Comparison of ENCODE assay signal across 8 cellular contexts in the genomic region with DNA sequence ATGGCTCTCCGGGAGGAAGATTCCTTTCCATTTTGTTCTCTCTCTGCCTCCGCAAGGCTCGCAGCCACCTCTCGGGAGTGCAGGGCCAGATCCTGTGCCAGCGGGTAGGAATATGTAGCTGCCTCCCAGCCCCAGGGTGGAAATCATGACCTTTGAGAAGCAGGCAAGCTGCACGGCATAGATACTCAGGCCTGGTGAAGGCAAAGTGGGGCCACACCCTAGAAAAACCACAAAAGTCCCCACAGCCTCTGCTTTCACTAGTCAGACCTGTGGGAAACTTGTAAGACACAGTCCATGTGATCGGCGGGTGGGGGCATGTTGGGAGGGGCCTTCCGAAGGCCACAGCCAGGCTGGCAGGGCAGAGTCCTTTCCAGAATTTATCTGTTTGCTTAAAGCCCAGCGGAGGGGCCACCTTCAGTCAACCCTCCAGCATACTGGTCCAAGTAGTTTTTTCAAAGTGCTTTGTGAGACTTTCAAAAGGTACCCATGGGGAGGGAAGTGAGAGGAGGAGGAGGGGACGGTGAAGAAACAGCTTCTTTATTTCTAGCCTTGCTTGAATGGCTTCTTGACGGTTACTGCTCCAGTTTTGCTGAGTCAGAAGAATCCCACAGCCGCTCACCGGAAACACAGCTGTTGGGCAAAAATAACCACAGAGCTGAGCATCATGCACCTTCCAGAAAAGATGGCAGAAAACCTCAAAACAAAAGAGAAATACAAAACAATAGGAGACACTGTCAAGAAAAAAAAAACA.
DNase-seq lines count a peak whose midpoint lies in the region; ATAC-seq and TF ChIP-seq lines count a peak whose summit lies in the region.

A gene (plus strand): TSS at position 52 of the 751 bp plus-strand sequence. CDS start 16,562 bp downstream, outside the sequence.

- ATAC-seq in GM19351 (IDR thresholded peaks at IDR 0.05; ENCODE audit: unreplicated experiment) (peak; percentile 71), HG03460 (IDR thresholded peaks at IDR 0.05; ENCODE audit: unreplicated experiment) (peak; percentile 81)

- TF ChIP-seq CTCF in AG10803 (conservative IDR thresholded peaks at IDR 0.05; ENCODE audit: low read length) = no peak
- TF ChIP-seq CTCF in astrocyte of the cerebellum (IDR thresholded peaks at IDR 0.05; ENCODE audit: low read depth, low read length, missing control alignments) = no peak

- peaks cover 15% of the 10 kb centered on the region for H3K9me3 Mint-ChIP-seq in T-helper 2 cell treated with Interferon-gamma antibody and Interleukin-4, amounts not matched to agents 5 μg/mL and 100 μg/mL, for 36 hours

- H3K27me3 Mint-ChIP-seq in T-helper 2 cell treated with Interferon-gamma antibody and Interleukin-4, amounts not matched to agents 5 μg/mL and 100 μg/mL, for 36 hours (ENCODE audit: low read depth) = no peaks in the 10 kb centered on the region

- DNase-seq in AG10803 (ENCODE audit: low read depth) (peak; percentile 88), astrocyte of the cerebellum (ENCODE audit: low read depth) (peak; percentile 50), iris pigment epithelial cell (ENCODE audit: low read depth) (peak; percentile 80), DMS153 (lab: John Stamatoyannopoulos, UW) (no peak)
- DNase-seq in T-helper 2 cell treated with Interferon-gamma antibody and Interleukin-4, amounts not matched to agents 5 μg/mL and 100 μg/mL, for 36 hours (ENCODE audit: low spot score) = peak; percentile 85
- DNase-seq in stimulated activated CD4-positive, alpha-beta T cell treated with anti-CD3 and anti-CD28 coated beads, Interleukin-15, amount 100 ng/mL, for 1 hour (ENCODE audit: low read depth in 1 of 2, low spot score in 1 of 2) = peak; percentile 33 to 51

- H3K4me1 Mint-ChIP-seq in T-helper 2 cell treated with Interferon-gamma antibody and Interleukin-4, amounts not matched to agents 5 μg/mL and 100 μg/mL, for 36 hours (ENCODE audit: low read depth) = peaks cover 35% of the 10 kb centered on the region

- H3K4me3 ChIP-seq in AG10803 (ENCODE audit: low read length) (no peak within 1 kb of the TSS), astrocyte of the cerebellum (ENCODE audit: low read depth, low read length) (no peak within 1 kb of the TSS)

- H3K27ac Mint-ChIP-seq in T-helper 2 cell treated with Interferon-gamma antibody and Interleukin-4, amounts not matched to agents 5 μg/mL and 100 μg/mL, for 36 hours = peak within 1 kb of the TSS; percentile 99

- H3K36me3 Mint-ChIP-seq in T-helper 2 cell treated with Interferon-gamma antibody and Interleukin-4, amounts not matched to agents 5 μg/mL and 100 μg/mL, for 36 hours (ENCODE audit: low read depth) = peaks cover 16% of the 10 kb centered on the region

- in situ Hi-C loops in astrocyte of the cerebellum (cut with HindIII; ENCODE audit: low sequenced_read_pairs) = no loop called here

- peak within 1 kb of the TSS; percentile 88 for H3K4me3 Mint-ChIP-seq in T-helper 2 cell treated with Interferon-gamma antibody and Interleukin-4, amounts not matched to agents 5 μg/mL and 100 μg/mL, for 36 hours
